In the genomic region with DNA sequence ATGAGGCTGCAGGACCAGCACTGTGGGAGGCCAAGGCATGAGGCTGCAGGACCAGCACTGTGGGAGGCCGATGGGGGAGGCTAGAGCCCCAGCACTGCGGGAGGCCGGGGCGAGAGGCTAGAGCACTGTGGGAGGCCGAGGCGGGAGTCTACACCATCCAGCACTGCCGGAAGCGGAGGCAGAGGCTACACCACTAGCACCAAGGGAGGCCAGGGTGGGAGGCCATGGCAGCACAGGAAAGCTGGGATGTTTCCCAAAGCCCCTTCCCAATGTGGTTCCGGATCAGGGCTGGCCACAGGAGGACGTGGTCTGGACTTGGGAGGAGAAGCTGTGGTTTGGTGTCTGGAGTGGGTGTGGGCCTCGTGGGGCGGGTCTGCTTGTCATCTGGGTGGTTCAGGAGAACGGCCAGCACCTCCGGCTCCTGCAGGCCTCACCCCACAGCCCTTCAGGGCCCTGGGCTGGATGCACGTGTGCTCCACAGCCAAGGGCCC, we compare ENCODE assay signal across 17 cellular contexts.
"Had no signal": no experiment of that assay in that cellular context is flagged by ENCODE, and none has a peak within 500 bp of the region (broad histone marks: within the 10 kb centered on the region; RNA-seq: fewer than 3 reads in every experiment).

No MANE protein-coding gene starts in this region.

- H3K36me3 Mint-ChIP-seq: activated naive CD8-positive, alpha-beta T cell; memory B cell; neural progenitor cell had no signal

- H3K27ac ChIP-seq: neural progenitor cell, parathyroid adenoma, right atrium auricular region had no signal

- H3K27me3 ChIP-seq: neural progenitor cell, right atrium auricular region had no signal

- H3K4me1 Mint-ChIP-seq: immature natural killer cell, memory B cell, T-helper 17 cell had no signal

- H3K36me3 ChIP-seq: neural progenitor cell, right atrium auricular region had no signal

- H3K4me3 Mint-ChIP-seq: activated CD4-positive, alpha-beta T cell treated with anti-CD3 and anti-CD28 coated beads, Interleukin-2, amount 10 ng/mL, durations not matched to agents 7 days and 5 days; activated naive CD8-positive, alpha-beta T cell; endodermal cell; immature natural killer cell; memory B cell; neural progenitor cell; T-helper 17 cell; WTC11 had no signal

- H3K79me2 ChIP-seq: parathyroid adenoma had no signal

- H3K4me3 ChIP-seq: neural progenitor cell, right atrium auricular region had no signal

- H3K9me3 Mint-ChIP-seq: activated CD4-positive, alpha-beta T cell treated with anti-CD3 and anti-CD28 coated beads, Interleukin-2, amount 10 ng/mL, durations not matched to agents 7 days and 5 days; activated T-helper 2 cell treated with anti-CD3 and anti-CD28 coated beads, Interferon-gamma antibody, Interleukin-2, Interleukin-4, amounts not matched to agents 10 μg/mL and 5 μg/mL and 100 μg/mL, durations not matched to agents 14 hours and 24 hours and 36 hours; memory B cell had no signal

- H3K27ac Mint-ChIP-seq: activated CD4-positive, alpha-beta T cell treated with anti-CD3 and anti-CD28 coated beads, Interleukin-2, amount 10 ng/mL, durations not matched to agents 7 days and 5 days; activated naive CD8-positive, alpha-beta T cell; activated T-helper 2 cell treated with anti-CD3 and anti-CD28 coated beads, Interferon-gamma antibody, Interleukin-2, Interleukin-4, amounts not matched to agents 10 μg/mL and 5 μg/mL and 100 μg/mL, durations not matched to agents 14 hours and 24 hours and 36 hours; endodermal cell; immature natural killer cell; memory B cell; T-helper 17 cell; WTC11 had no signal

- DNase-seq: activated CD4-positive, alpha-beta T cell treated with anti-CD3 and anti-CD28 coated beads, Interleukin-2, amount 10 ng/mL, durations not matched to agents 7 days and 5 days; activated T-cell treated with anti-CD3 and anti-CD28 coated beads for 4 hours; anterior cingulate cortex; cerebellar nuclear complex; dermis blood vessel endothelial cell; endodermal cell; erythroblast; immature natural killer cell; stimulated activated naive CD4-positive, alpha-beta T cell; T-helper 17 cell had no signal

- H3K27me3 Mint-ChIP-seq: activated CD4-positive, alpha-beta T cell treated with anti-CD3 and anti-CD28 coated beads, Interleukin-2, amount 10 ng/mL, durations not matched to agents 7 days and 5 days; activated naive CD8-positive, alpha-beta T cell had no signal

- ATAC-seq: T-helper 17 cell, WTC11 had no signal

- H2AFZ ChIP-seq: neural progenitor cell, parathyroid adenoma had no signal

- H3K4me2 ChIP-seq: neural progenitor cell had no signal

- H3K9ac ChIP-seq: neural progenitor cell, parathyroid adenoma had no signal
